ENCODE assay signal across 13 cellular contexts in genomic region chr6:149405823-149406765, GRCh38. TPM values are rescaled to one million over a fixed set of nuclear protein-coding genes. Genes with fewer than 3 reads are reported as not detected.
DNase-seq lines count a peak whose midpoint lies in the region; ATAC-seq, FAIRE-seq and TF ChIP-seq lines count a peak whose summit lies in the region.
"Had no signal": no experiment of that assay in that cellular context is flagged by ENCODE, and none has a peak within 500 bp of the region (broad histone marks: within the 10 kb centered on the region; RNA-seq: fewer than 3 reads in every experiment).

No MANE protein-coding gene starts in this region.

- H3K9ac ChIP-seq in astrocyte (ENCODE audit: low read length) = no peak overlapping the region

- ATAC-seq in right lobe of liver = peak in 3 of 4 donors; percentile 42 to 53 (median 44)
- ATAC-seq: psoas muscle had no signal

- no peak overlapping the region for H3K4me2 ChIP-seq in astrocyte (ENCODE audit: low read length)

- H3K27me3 ChIP-seq in astrocyte (ENCODE audit: insufficient read depth, low read length) (no peaks in the 10 kb centered on the region), right lobe of liver (no peaks in the 10 kb centered on the region)
- H3K27me3 ChIP-seq: dorsolateral prefrontal cortex had no signal

- intact Hi-C loops in right lobe of liver (cut with DNase I) (no loop called here), posterior vena cava (cut with DNase I) (no loop called here)

- H2AFZ ChIP-seq in astrocyte (ENCODE audit: low read depth, low read length) = no peak overlapping the region

- H3K79me2 ChIP-seq in astrocyte (ENCODE audit: insufficient read depth, low read length) = no peaks in the 10 kb centered on the region

- TF ChIP-seq POLR2A in right lobe of liver (IDR thresholded peaks at IDR 0.05) = no peak

- H3K36me3 Mint-ChIP-seq in astrocyte (ENCODE audit: low read depth, unreplicated experiment) = peaks cover 23% of the 10 kb centered on the region

- H3K4me3 ChIP-seq in astrocyte (ENCODE audit: insufficient read depth, low read depth, low read length) (no peak overlapping the region), right lobe of liver (no peak overlapping the region)
- H3K4me3 ChIP-seq: dorsolateral prefrontal cortex, psoas muscle had no signal

- peaks cover 3% of the 10 kb centered on the region for H4K20me1 ChIP-seq in astrocyte (ENCODE audit: insufficient read depth, low read length)

- peaks cover 11% of the 10 kb centered on the region for H3K4me1 Mint-ChIP-seq in astrocyte (ENCODE audit: low read depth, unreplicated experiment)

- no peaks in the 10 kb centered on the region for H3K27me3 Mint-ChIP-seq in astrocyte (ENCODE audit: low read depth, unreplicated experiment)

- H3K9me3 ChIP-seq in astrocyte (ENCODE audit: insufficient read depth, low read depth, low read length) (no peaks in the 10 kb centered on the region), right lobe of liver (no peaks in the 10 kb centered on the region)
- H3K9me3 ChIP-seq: psoas muscle had no signal

- FAIRE-seq in astrocyte (lab: Jason Lieb, UNC) = no peak
- FAIRE-seq: kidney had no signal

- WGBS in right lobe of liver (ENCODE audit: insufficient coverage, low coverage, low lambda C conversion rate, missing lambda C conversion rate) = 62% methylated on average over 5 of the region's 5 CpGs

- H3K4me3 Mint-ChIP-seq in astrocyte (ENCODE audit: unreplicated experiment) = no peak overlapping the region

- peak overlapping the region; percentile 65 for H3K27ac Mint-ChIP-seq in astrocyte (ENCODE audit: unreplicated experiment)

- H3K27ac ChIP-seq in astrocyte (ENCODE audit: low read depth, low read length) = no peak overlapping the region
- H3K27ac ChIP-seq in right lobe of liver = no peak overlapping the region
- H3K27ac ChIP-seq: psoas muscle had no signal

- TF ChIP-seq CTCF in astrocyte (IDR thresholded peaks at IDR 0.05; ENCODE audit: insufficient read depth, low read depth, low read length) (no peak), right lobe of liver (IDR thresholded peaks at IDR 0.05) (no peak), GM10266 (IDR thresholded peaks at IDR 0.05; ENCODE audit: control insufficient read depth, insufficient read depth, low read depth, missing control alignments) (no peak)

- H3K36me3 ChIP-seq in astrocyte (ENCODE audit: insufficient read depth, low read length) (peaks cover 40% of the 10 kb centered on the region), right lobe of liver (peaks cover 0 to 8% (median 2%) of the 10 kb centered on the region in 4 donors)

- H3K4me1 ChIP-seq in astrocyte (ENCODE audit: insufficient read depth, low read length) (no peaks in the 10 kb centered on the region), right lobe of liver (no peaks in the 10 kb centered on the region)

- DNase-seq in ELR (ENCODE audit: low read depth) (peak; percentile 25), MV-4-11 (lab: John Stamatoyannopoulos, UW) (peak; percentile 61), astrocyte (ENCODE audit: low read depth) (no peak), right lobe of liver (no peak), posterior vena cava (ENCODE audit: low spot score) (no peak), GM10266 (ENCODE audit: extremely low spot score) (no peak), hepatic stellate cell (ENCODE audit: low spot score) (no peak)
- no peak for DNase-seq in stimulated activated CD4-positive, alpha-beta T cell treated with anti-CD3 and anti-CD28 coated beads, Interleukin-4, amount 100 ng/mL, for 4 hours
- DNase-seq: dorsolateral prefrontal cortex, kidney, psoas muscle, RPMI8226 had no signal

- no peaks in the 10 kb centered on the region for H3K9me3 Mint-ChIP-seq in astrocyte (ENCODE audit: unreplicated experiment)

RNA-seq across cellular contexts. Expression of gene SUMO4, which starts 6.0 kb away (rescaled TPM):
- total RNA-seq in astrocyte (1.4 and 1.6 TPM in 2 replicates), right lobe of liver (1 to 10 TPM in 3 of 6 experiments, under 1 TPM in 3; 0.49 to 1.2 (median 1.0) TPM), posterior vena cava (1 to 10 TPM in 1 of 2 donors, under 1 TPM in 1; 0.88 to 1.8 TPM)
- total RNA-seq: M059J had no signal

Comparison
In these comparisons a context has a peak if more than half of its experiments do, and no peak if none do; other contexts are left out.
1. DNase-seq: peak in ELR (single experiment) and MV-4-11 (single experiment); none in astrocyte (single experiment), right lobe of liver (0 of 3), posterior vena cava (single experiment), GM10266 (single experiment), hepatic stellate cell (single experiment) and stimulated activated CD4-positive, alpha-beta T cell treated with anti-CD3 and anti-CD28 coated beads, Interleukin-4, amount 100 ng/mL, for 4 hours (0 of 2).